Comparison of ENCODE assay signal across 11 cellular contexts in the genomic region with DNA sequence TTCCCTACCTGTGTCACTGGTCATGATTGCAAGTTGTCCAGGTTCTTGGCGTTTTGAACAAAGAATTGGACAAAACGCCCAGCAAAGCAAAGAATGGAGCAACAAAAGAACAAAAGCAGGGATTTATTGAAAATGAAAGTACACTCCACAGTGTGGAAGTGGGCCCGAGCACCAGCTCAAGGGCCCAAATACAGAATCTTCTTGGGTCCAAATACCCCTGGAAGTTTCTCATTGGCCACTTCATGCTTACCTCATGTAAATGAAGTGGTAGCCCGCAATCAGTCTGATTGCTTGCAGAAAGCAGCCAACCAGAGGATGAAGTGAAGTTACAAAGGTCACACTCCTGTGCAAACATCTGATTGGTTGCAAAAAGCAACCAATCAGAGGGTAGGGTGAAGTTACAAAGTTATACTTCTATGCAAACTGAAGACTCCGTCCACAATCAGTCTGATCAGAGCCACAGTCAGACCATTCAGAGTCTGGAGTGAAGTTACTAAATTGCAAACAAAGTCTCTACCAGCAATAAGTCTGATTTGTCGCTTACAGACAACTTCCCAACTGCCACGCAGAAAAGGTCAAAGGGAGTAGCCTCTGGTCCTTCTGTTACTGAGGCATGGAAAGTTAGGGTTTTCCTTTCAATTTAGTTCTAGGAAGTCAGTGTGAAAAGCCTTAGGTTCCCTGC. TPM values are rescaled to one million over a fixed set of nuclear protein-coding genes. Genes with fewer than 3 reads are reported as not detected.
DNase-seq lines count a peak whose midpoint lies in the region; ATAC-seq and TF ChIP-seq lines count a peak whose summit lies in the region.
"Had no signal": no experiment of that assay in that cellular context is flagged by ENCODE, and none has a peak within 500 bp of the region (broad histone marks: within the 10 kb centered on the region; RNA-seq: fewer than 3 reads in every experiment).

No MANE protein-coding gene starts in this region.

- H3K27me3 ChIP-seq in left ventricle myocardium inferior (ENCODE audit: low read depth) (no peaks in the 10 kb centered on the region), fibroblast of lung (ENCODE audit: control insufficient read depth, insufficient read depth, low read length) (no peaks in the 10 kb centered on the region)

- H3K4me3 ChIP-seq in left ventricle myocardium inferior (no peak overlapping the region), fibroblast of lung (replicated peaks in 1 of 4; ENCODE audit: control extremely low read depth in 1 of 4, insufficient read depth in 1 of 4, low read depth in 3 of 4, low read length in 4 of 4) (no peak overlapping the region)

- H3K27ac ChIP-seq in left ventricle myocardium inferior (replicated peaks) (peak overlapping the region; percentile 88), fibroblast of lung (ENCODE audit: insufficient read depth, low read length) (peak overlapping the region; percentile 91)

- intact Hi-C loops in left ventricle myocardium inferior (cut with micrococcal nuclease) (no loop called here), left ventricle myocardium superior (cut with micrococcal nuclease) (no loop called here)

- peaks cover 58% of the 10 kb centered on the region for H3K4me1 Mint-ChIP-seq in osteocyte (ENCODE audit: unreplicated experiment)
- H3K4me1 Mint-ChIP-seq in activated T-cell treated with anti-CD3 and anti-CD28 coated beads, Interleukin-2, amount 50 U/mL, for 72 hours (ENCODE audit: low read depth), result no peaks in the 10 kb centered on the region
- H3K4me1 Mint-ChIP-seq: activated T-helper 17 cell treated with anti-CD3 and anti-CD28 coated beads, Interleukin-2, amount 50 U/mL, for 72 hours had no signal

- H3K4me1 ChIP-seq in left ventricle myocardium inferior, result peaks cover 53% of the 10 kb centered on the region
- peaks cover 38% of the 10 kb centered on the region for H3K4me1 ChIP-seq in fibroblast of lung (ENCODE audit: control insufficient read depth, extremely low read depth, insufficient read depth, low read length)

- ATAC-seq in left ventricle myocardium superior (no peak), HG03108 (IDR thresholded peaks at IDR 0.05; ENCODE audit: unreplicated experiment) (no peak)
- ATAC-seq in activated T-cell treated with anti-CD3 and anti-CD28 coated beads, Interleukin-2, amount 50 U/mL, for 72 hours (replicated peaks in 1 of 2), result no peak
- ATAC-seq: activated T-helper 17 cell treated with anti-CD3 and anti-CD28 coated beads, Interleukin-2, amount 50 U/mL, for 72 hours had no signal

- H3K79me2 ChIP-seq in fibroblast of lung (ENCODE audit: control insufficient read depth, insufficient read depth, low read length), result no peaks in the 10 kb centered on the region

- H2AFZ ChIP-seq in fibroblast of lung (ENCODE audit: low read length), result no peak overlapping the region

- no peaks in the 10 kb centered on the region for H3K36me3 Mint-ChIP-seq in osteocyte (ENCODE audit: unreplicated experiment)
- H3K36me3 Mint-ChIP-seq in activated T-cell treated with anti-CD3 and anti-CD28 coated beads, Interleukin-2, amount 50 U/mL, for 72 hours (ENCODE audit: insufficient read depth in 2 of 2), result no peaks in the 10 kb centered on the region

- H3K27ac Mint-ChIP-seq in osteocyte (ENCODE audit: unreplicated experiment), result peak overlapping the region; percentile 94
- H3K27ac Mint-ChIP-seq in activated T-cell treated with anti-CD3 and anti-CD28 coated beads, Interleukin-2, amount 50 U/mL, for 72 hours, result no peak overlapping the region
- H3K27ac Mint-ChIP-seq: activated T-helper 17 cell treated with anti-CD3 and anti-CD28 coated beads, Interleukin-2, amount 50 U/mL, for 72 hours had no signal

- H3K9me3 ChIP-seq in left ventricle myocardium inferior (replicated peaks) (peaks cover 10% of the 10 kb centered on the region), fibroblast of lung (ENCODE audit: control insufficient read depth, insufficient read depth, low read depth, low read length) (no peaks in the 10 kb centered on the region)

- H3K4me2 ChIP-seq in fibroblast of lung (ENCODE audit: extremely low read depth, insufficient read depth, low read length), result peak overlapping the region; percentile 59

- no peaks in the 10 kb centered on the region for H3K27me3 Mint-ChIP-seq in osteocyte (ENCODE audit: unreplicated experiment)
- H3K27me3 Mint-ChIP-seq in activated T-cell treated with anti-CD3 and anti-CD28 coated beads, Interleukin-2, amount 50 U/mL, for 72 hours (ENCODE audit: low read depth), result peaks cover 7% of the 10 kb centered on the region
- H3K27me3 Mint-ChIP-seq: activated T-helper 17 cell treated with anti-CD3 and anti-CD28 coated beads, Interleukin-2, amount 50 U/mL, for 72 hours had no signal

- TF ChIP-seq CTCF in left ventricle myocardium inferior (IDR thresholded peaks at IDR 0.05; ENCODE audit: borderline replicate concordance) (no peak), fibroblast of lung (conservative IDR thresholded peaks at IDR 0.05 in 1 of 2, IDR thresholded peaks at IDR 0.05 in 1 of 2; ENCODE audit: low read depth in 1 of 2, low read length in 2 of 2) (no peak), osteocyte (IDR thresholded peaks at IDR 0.05) (no peak)

- H3K36me3 ChIP-seq in left ventricle myocardium inferior (no peaks in the 10 kb centered on the region), fibroblast of lung (ENCODE audit: control insufficient read depth, insufficient read depth, low read length) (no peaks in the 10 kb centered on the region)

- no peaks in the 10 kb centered on the region for H4K20me1 ChIP-seq in fibroblast of lung (ENCODE audit: control insufficient read depth, extremely low read depth, insufficient read depth, low read length)

- H3K9me3 Mint-ChIP-seq in osteocyte (ENCODE audit: unreplicated experiment), result peaks cover 5% of the 10 kb centered on the region
- H3K9me3 Mint-ChIP-seq in activated T-cell treated with anti-CD3 and anti-CD28 coated beads, Interleukin-2, amount 50 U/mL, for 72 hours, result no peaks in the 10 kb centered on the region
- H3K9me3 Mint-ChIP-seq: activated T-helper 17 cell treated with anti-CD3 and anti-CD28 coated beads, Interleukin-2, amount 50 U/mL, for 72 hours had no signal

- DNase-seq in left ventricle myocardium inferior (no peak), left ventricle myocardium superior (no peak), fibroblast of lung (ENCODE audit: low read depth in 2 of 2) (no peak), osteocyte (ENCODE audit: extremely low spot score, unreplicated experiment) (no peak), NCI-H128 (lab: John Stamatoyannopoulos, UW; ENCODE audit: unreplicated experiment) (no peak), NCI-H1436 (lab: John Stamatoyannopoulos, UW) (no peak)
- no peak for DNase-seq in activated T-cell treated with anti-CD3 and anti-CD28 coated beads, Interleukin-2, amount 50 U/mL, for 72 hours
- DNase-seq: NCI-H187 treated with DMSO at 0.1 percent for 48 hours had no signal

- H3K4me3 Mint-ChIP-seq in osteocyte (ENCODE audit: unreplicated experiment), result peak overlapping the region; percentile 6
- no peak overlapping the region for H3K4me3 Mint-ChIP-seq in activated T-cell treated with anti-CD3 and anti-CD28 coated beads, Interleukin-2, amount 50 U/mL, for 72 hours
- H3K4me3 Mint-ChIP-seq: activated T-helper 17 cell treated with anti-CD3 and anti-CD28 coated beads, Interleukin-2, amount 50 U/mL, for 72 hours had no signal

- no peak overlapping the region for H3K9ac ChIP-seq in fibroblast of lung (ENCODE audit: insufficient read depth, low read length)

RNA-seq across cellular contexts. Expression of gene TM4SF1, which starts 8.3 kb away (rescaled TPM):
- total RNA-seq in left ventricle myocardium inferior, result 103 TPM
- 112 TPM for total RNA-seq in left ventricle myocardium superior
- 46.0 and 423 TPM in 2 replicates for total RNA-seq in fibroblast of lung
- 301 and 353 TPM in 2 replicates for polyA plus RNA-seq in fibroblast of lung
- polyA plus RNA-seq in fibroblast of lung (2012), result 158 and 193 TPM in 2 replicates
- polyA minus RNA-seq in fibroblast of lung (ENCODE audit: low replicate concordance), result 73.5 and 103 TPM in 2 replicates
- total RNA-seq in osteocyte, result 120 and 122 TPM in 2 replicates
- under 1 TPM in 1 of 2 donors, not detected in 1; 0.23 TPM for total RNA-seq in activated T-cell treated with anti-CD3 and anti-CD28 coated beads, Interleukin-2, amount 50 U/mL, for 72 hours

RNA-seq across cellular contexts. Expression of gene TM4SF18, which starts 52.3 kb away (rescaled TPM):
- 11.2 TPM for total RNA-seq in left ventricle myocardium inferior
- 11.6 TPM for total RNA-seq in left ventricle myocardium superior
- not detected in 2 replicates for total RNA-seq in fibroblast of lung
- not detected in 2 replicates for polyA plus RNA-seq in fibroblast of lung
- polyA plus RNA-seq in fibroblast of lung (2012), result not detected in 2 replicates
- polyA minus RNA-seq in fibroblast of lung (ENCODE audit: low replicate concordance), result not detected in 2 replicates
- total RNA-seq in osteocyte, result 2.2 and 3.7 TPM in 2 replicates
- not detected for total RNA-seq in activated T-cell treated with anti-CD3 and anti-CD28 coated beads, Interleukin-2, amount 50 U/mL, for 72 hours
- total RNA-seq: activated T-helper 17 cell treated with anti-CD3 and anti-CD28 coated beads, Interleukin-2, amount 50 U/mL, for 72 hours; T-helper 1 cell treated with Interleukin-12 subunit alpha and Interleukin-12 subunit beta and Interleukin-4 antibody, amounts not matched to agents 30 ng/mL and 1 ng/mL, for 36 hours had no signal

Comparison
In these comparisons a context has a peak if more than half of its experiments do, and no peak if none do; other contexts are left out.
1. RNA of gene TM4SF1, which starts 8.3 kb away (total RNA-seq): 46.0 to 423 TPM in fibroblast of lung, 120 to 122 TPM in osteocyte, 112 TPM in left ventricle myocardium superior (single experiment) and 103 TPM in left ventricle myocardium inferior (single experiment); 0.23 TPM in activated T-cell treated with anti-CD3 and anti-CD28 coated beads, Interleukin-2, amount 50 U/mL, for 72 hours; every median in the first group is over 10 times any median in the second.